In genomic region chr19:11054628-11055027, GRCh38 we compare ENCODE assay signal across 23 cellular contexts.
"Had no signal": no experiment of that assay in that cellular context is flagged by ENCODE, and none has a peak within 500 bp of the region (broad histone marks: within the 10 kb centered on the region; RNA-seq: fewer than 3 reads in every experiment).

No MANE protein-coding gene starts in this region.

- H2AFZ ChIP-seq: hepatocyte had no signal

- H3K4me1 Mint-ChIP-seq: brain had no signal

- ATAC-seq: activated CD4-positive, alpha-beta T cell treated with anti-CD3 and anti-CD28 coated beads for 36 hours; activated T-cell treated with anti-CD3 and anti-CD28 coated beads, Interleukin-2, amount 50 U/mL, for 72 hours; foreskin keratinocyte; left lung; naive thymus-derived CD8-positive, alpha-beta T cell; sciatic nerve; stimulated activated effector memory CD8-positive, alpha-beta T cell treated with anti-CD3 and anti-CD28 coated beads, Interleukin-12 subunit alpha, Interleukin-12 subunit beta, amount 100 ng/mL, for 72 hours; stimulated activated naive CD8-positive, alpha-beta T cell treated with anti-CD3 and anti-CD28 coated beads, Interleukin-15, amount 100 ng/mL, for 72 hours had no signal

- H3K4me3 Mint-ChIP-seq: activated B cell treated with CpG ODN at 0.5 μM for 24 hours; activated CD4-positive, alpha-beta memory T cell treated with anti-CD3 and anti-CD28 coated beads for 36 hours; activated CD4-positive, alpha-beta T cell treated with anti-CD3 and anti-CD28 coated beads for 36 hours; activated naive CD4-positive, alpha-beta T cell treated with anti-CD3 and anti-CD28 coated beads, Interleukin-2, amount 10 ng/mL, durations not matched to agents 7 days and 5 days; activated T-cell treated with anti-CD3 and anti-CD28 coated beads, Interleukin-2, amount 50 U/mL, for 72 hours; brain; immature natural killer cell; naive thymus-derived CD8-positive, alpha-beta T cell; stimulated activated effector memory CD8-positive, alpha-beta T cell treated with anti-CD3 and anti-CD28 coated beads, Interleukin-12 subunit alpha, Interleukin-12 subunit beta, amount 100 ng/mL, for 72 hours; stimulated activated naive CD8-positive, alpha-beta T cell treated with anti-CD3 and anti-CD28 coated beads, Interleukin-15, amount 100 ng/mL, for 72 hours had no signal

- H3K27ac Mint-ChIP-seq: activated B cell treated with CpG ODN at 0.5 μM for 24 hours; activated CD4-positive, alpha-beta memory T cell treated with anti-CD3 and anti-CD28 coated beads for 36 hours; activated CD4-positive, alpha-beta T cell treated with anti-CD3 and anti-CD28 coated beads for 36 hours; activated T-cell treated with anti-CD3 and anti-CD28 coated beads, Interleukin-2, amount 50 U/mL, for 72 hours; immature natural killer cell; stimulated activated effector memory CD8-positive, alpha-beta T cell treated with anti-CD3 and anti-CD28 coated beads, Interleukin-12 subunit alpha, Interleukin-12 subunit beta, amount 100 ng/mL, for 72 hours; stimulated activated naive CD8-positive, alpha-beta T cell treated with anti-CD3 and anti-CD28 coated beads, Interleukin-15, amount 100 ng/mL, for 72 hours had no signal

- H3K4me1 ChIP-seq: foreskin keratinocyte had no signal

- H3K9me3 ChIP-seq: left lung, neutrophil, tibial artery had no signal

- FAIRE-seq: endometrium, small intestine had no signal

- H3K4me3 ChIP-seq: hepatocyte, left lung, tibial artery had no signal

- H3K27me3 ChIP-seq: foreskin keratinocyte, hepatocyte, left lung, neutrophil, tibial artery had no signal

- H3K4me2 ChIP-seq: hepatocyte had no signal

- DNase-seq: activated B cell treated with CpG ODN at 0.5 μM for 24 hours; activated CD4-positive, alpha-beta memory T cell treated with anti-CD3 and anti-CD28 coated beads for 36 hours; activated CD4-positive, alpha-beta T cell treated with anti-CD3 and anti-CD28 coated beads for 36 hours; activated effector memory CD4-positive, alpha-beta T cell treated with Interleukin-2 at 50 U/mL for 16 hours; activated naive CD4-positive, alpha-beta T cell treated with anti-CD3 and anti-CD28 coated beads, Interleukin-2, amount 10 ng/mL, durations not matched to agents 7 days and 5 days; activated T-cell treated with anti-CD3 and anti-CD28 coated beads, Interleukin-2, amount 50 U/mL, for 72 hours; aorta; effector CD4-positive, alpha-beta T cell; foreskin keratinocyte; immature natural killer cell; left lung; naive thymus-derived CD8-positive, alpha-beta T cell; small intestine; stimulated activated CD4-positive, alpha-beta T cell treated with anti-CD3 and anti-CD28 coated beads, Interleukin-2, amount 100 ng/mL, for 24 hours; stimulated activated naive CD8-positive, alpha-beta T cell treated with anti-CD3 and anti-CD28 coated beads, Interleukin-15, amount 100 ng/mL, for 72 hours; T1000; tibial artery had no signal

- H3K79me2 ChIP-seq: hepatocyte had no signal

- H3K27ac ChIP-seq: foreskin keratinocyte, hepatocyte, left lung, neutrophil, tibial artery had no signal

- H3K9me3 Mint-ChIP-seq: activated B cell treated with CpG ODN at 0.5 μM for 24 hours; activated CD4-positive, alpha-beta memory T cell treated with anti-CD3 and anti-CD28 coated beads for 36 hours; activated naive CD4-positive, alpha-beta T cell treated with anti-CD3 and anti-CD28 coated beads, Interleukin-2, amount 10 ng/mL, durations not matched to agents 7 days and 5 days; activated T-cell treated with anti-CD3 and anti-CD28 coated beads, Interleukin-2, amount 50 U/mL, for 72 hours; brain; immature natural killer cell; naive thymus-derived CD8-positive, alpha-beta T cell; stimulated activated effector memory CD8-positive, alpha-beta T cell treated with anti-CD3 and anti-CD28 coated beads, Interleukin-12 subunit alpha, Interleukin-12 subunit beta, amount 100 ng/mL, for 72 hours; stimulated activated naive CD8-positive, alpha-beta T cell treated with anti-CD3 and anti-CD28 coated beads, Interleukin-15, amount 100 ng/mL, for 72 hours had no signal

- H3K27me3 Mint-ChIP-seq: activated CD4-positive, alpha-beta memory T cell treated with anti-CD3 and anti-CD28 coated beads for 36 hours; activated CD4-positive, alpha-beta T cell treated with anti-CD3 and anti-CD28 coated beads for 36 hours; activated naive CD4-positive, alpha-beta T cell treated with anti-CD3 and anti-CD28 coated beads, Interleukin-2, amount 10 ng/mL, durations not matched to agents 7 days and 5 days; brain; naive thymus-derived CD8-positive, alpha-beta T cell; stimulated activated naive CD8-positive, alpha-beta T cell treated with anti-CD3 and anti-CD28 coated beads, Interleukin-15, amount 100 ng/mL, for 72 hours had no signal
